ENCODE assay signal across 26 cellular contexts in the genomic region with DNA sequence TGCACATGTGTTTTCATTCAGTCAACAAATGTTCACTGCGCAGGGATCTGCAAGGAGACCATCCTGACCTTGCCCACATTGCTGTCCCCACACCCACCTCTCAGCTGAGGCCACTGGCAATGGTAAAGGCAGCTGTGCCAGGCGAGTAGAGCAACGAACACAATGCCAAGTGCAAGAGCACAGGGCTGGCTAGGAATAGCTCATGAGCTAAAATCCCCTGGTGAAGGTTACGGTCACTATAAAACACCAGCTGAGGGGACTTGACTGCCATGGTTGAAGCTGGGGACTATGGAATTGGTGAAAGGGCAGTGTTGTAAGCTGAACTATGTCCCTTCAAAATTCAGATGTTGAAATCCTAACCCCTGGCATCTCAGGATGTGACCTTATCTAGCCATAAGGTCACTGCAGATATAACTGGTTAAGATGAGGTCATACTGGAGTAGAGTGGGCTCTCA.
DNase-seq lines count a peak whose midpoint lies in the region; ATAC-seq and TF ChIP-seq lines count a peak whose summit lies in the region.
"Had no signal": no experiment of that assay in that cellular context is flagged by ENCODE, and none has a peak within 500 bp of the region (broad histone marks: within the 10 kb centered on the region; RNA-seq: fewer than 3 reads in every experiment).

No MANE protein-coding gene starts in this region.

- H3K27ac ChIP-seq in liver (ENCODE audit: low read depth in 1 of 2, low read length in 2 of 2) (peak overlapping the region; percentile 93 to 96), skeletal muscle tissue (ENCODE audit: low read depth, low read length) (peak overlapping the region; percentile 95)
- H3K27ac ChIP-seq: BLaER1 treated with 17β-estradiol and CSF1 and Interleukin-3, amounts not matched to agents 10 nM and 100 nM; lower lobe of right lung; RWPE1; thoracic aorta had no signal

- H3K9me3 ChIP-seq in liver (ENCODE audit: control insufficient read depth in 4 of 4, low read length in 3 of 4) (no peaks in the 10 kb centered on the region), skeletal muscle tissue (ENCODE audit: control insufficient read depth in 3 of 3, low read length in 3 of 3) (no peaks in the 10 kb centered on the region)
- H3K9me3 ChIP-seq: BLaER1 treated with 17β-estradiol and CSF1 and Interleukin-3, amounts not matched to agents 10 nM and 100 nM; lower lobe of right lung; thoracic aorta had no signal

- H3K4me3 ChIP-seq in liver (ENCODE audit: low read depth in 1 of 3, low read length in 3 of 3), result peak overlapping the region in 1 of 3 donors; percentile 28
- H3K4me3 ChIP-seq in skeletal muscle tissue (ENCODE audit: low read length in 3 of 3), result peak overlapping the region in 1 of 3 donors; percentile 13
- H3K4me3 ChIP-seq: BLaER1 treated with 17β-estradiol and CSF1 and Interleukin-3, amounts not matched to agents 10 nM and 100 nM; lower lobe of right lung; smooth muscle cell; thoracic aorta had no signal

- H3K27me3 ChIP-seq in liver (ENCODE audit: control insufficient read depth in 4 of 4, insufficient read depth in 4 of 4, low read length in 3 of 4) (no peaks in the 10 kb centered on the region), skeletal muscle tissue (ENCODE audit: control insufficient read depth in 3 of 3, insufficient read depth in 3 of 3, low read length in 3 of 3) (no peaks in the 10 kb centered on the region)
- H3K27me3 ChIP-seq: BLaER1 treated with 17β-estradiol and CSF1 and Interleukin-3, amounts not matched to agents 10 nM and 100 nM had no signal

- TF ChIP-seq CTCF in liver (IDR thresholded peaks at IDR 0.05; ENCODE audit: low read depth, low read length, missing input control), result no peak
- no peak for TF ChIP-seq CTCF in GM20000 (IDR thresholded peaks at IDR 0.05; ENCODE audit: extremely low read depth, missing control alignments)

- intact Hi-C loops in Right ventricle myocardium superior (cut with DNase I), result no loop called here

- H3K4me1 ChIP-seq in liver (ENCODE audit: control insufficient read depth in 4 of 4, insufficient read depth in 4 of 4, low read length in 3 of 4), result peaks cover 5 to 32% (median 20%) of the 10 kb centered on the region in 4 donors
- H3K4me1 ChIP-seq in skeletal muscle tissue (ENCODE audit: control insufficient read depth in 3 of 3, insufficient read depth in 3 of 3, low read length in 3 of 3), result peaks cover 36 to 49% (median 46%) of the 10 kb centered on the region in 3 donors
- H3K4me1 ChIP-seq: lower lobe of right lung had no signal

- DNase-seq in HuH-7 (ENCODE audit: low spot score), result peak; percentile 32
- DNase-seq in Right ventricle myocardium superior, result peak; percentile 75
- DNase-seq in EL, result no peak
- DNase-seq in GM20000 (ENCODE audit: low spot score), result no peak
- DNase-seq in HCEC 1CT, result no peak
- DNase-seq: activated CD4-positive, alpha-beta T cell treated with anti-CD3 and anti-CD28 coated beads, Interleukin-2, amount 50 U/mL, for 1 hour; activated CD4-positive, CD25-positive, alpha-beta regulatory T cell; activated naive CD8-positive, alpha-beta T cell treated with anti-CD3 and anti-CD28 coated beads, Interleukin-2, amount 50 U/mL, for 24 hours; activated T-cell treated with anti-CD3 and anti-CD28 coated beads, Interleukin-2, amount 50 U/mL, for 1 hour; central memory CD4-positive, alpha-beta T cell; cortex of kidney; effector memory CD8-positive, alpha-beta T cell; KBM-7; lower lobe of right lung; natural killer cell; NCI-H2029 treated with DMSO at 0.1 percent for 48 hours; occipital lobe; OCI-M1; stimulated activated naive CD8-positive, alpha-beta T cell treated with anti-CD3 and anti-CD28 coated beads, Interleukin-15, Interleukin-2, amounts not matched to agents 100 U/mL and 50 U/mL, for 24 hours had no signal

- H3K36me3 ChIP-seq in liver (ENCODE audit: control insufficient read depth in 4 of 4, insufficient read depth in 3 of 4, low read depth in 1 of 4, low read length in 3 of 4), result peaks cover 0 to 3% (median 0%) of the 10 kb centered on the region in 4 donors
- peaks cover 0 to 5% (median 0%) of the 10 kb centered on the region in 3 donors for H3K36me3 ChIP-seq in skeletal muscle tissue (ENCODE audit: control insufficient read depth in 3 of 3, insufficient read depth in 3 of 3, low read length in 3 of 3)
- H3K36me3 ChIP-seq: thoracic aorta had no signal

- no peak overlapping the region for H3K9ac ChIP-seq in liver (ENCODE audit: low read depth in 1 of 2, low read length in 2 of 2)
- peak overlapping the region in 1 of 3 donors; percentile 61 for H3K9ac ChIP-seq in skeletal muscle tissue (ENCODE audit: low read depth in 1 of 3, low read length in 3 of 3)
- H3K9ac ChIP-seq: BLaER1 treated with 17β-estradiol and CSF1 and Interleukin-3, amounts not matched to agents 10 nM and 100 nM had no signal

- WGBS in liver, result 39% methylated on average over 4 of the region's 4 CpGs

- peak; percentile 92 for ATAC-seq in Right ventricle myocardium superior (ENCODE audit: poor library complexity)
- ATAC-seq: activated naive CD8-positive, alpha-beta T cell treated with anti-CD3 and anti-CD28 coated beads, Interleukin-2, amount 50 U/mL, for 24 hours; effector memory CD8-positive, alpha-beta T cell; lower lobe of right lung; natural killer cell; SK-N-SH treated with all-trans-retinoic acid at 6 μM for 48 hours; stimulated activated naive CD8-positive, alpha-beta T cell treated with anti-CD3 and anti-CD28 coated beads, Interleukin-15, Interleukin-2, amounts not matched to agents 100 U/mL and 50 U/mL, for 24 hours had no signal

- TF ChIP-seq RAD21 in liver (IDR thresholded peaks at IDR 0.05), result peak; percentile 59 to 60

TF ChIP-seq in liver, 16 proteins besides CTCF, POLR2A, EP300 and RAD21:
- TF ChIP-seq YY1 (IDR thresholded peaks at IDR 0.05) (peak; percentile 84), FOXA2 (IDR thresholded peaks at IDR 0.05) (no peak), RXRA (IDR thresholded peaks at IDR 0.05) (peak; percentile 97 to 98), FOXA1 (IDR thresholded peaks at IDR 0.05) (peak; percentile 75), GABPA (IDR thresholded peaks at IDR 0.05 in 1 of 2, conservative IDR thresholded peaks at IDR 0.05 in 1 of 2) (no peak), EGR1 (IDR thresholded peaks at IDR 0.05; ENCODE audit: low read depth in 2 of 2) (peak in 1 of 2 donors; percentile 46), TAF1 (conservative IDR thresholded peaks at IDR 0.05) (no peak), NR2F2 (IDR thresholded peaks at IDR 0.05) (peak; percentile 96), HNF4A (conservative IDR thresholded peaks at IDR 0.05) (peak; percentile 99), HNF4G (IDR thresholded peaks at IDR 0.05) (peak; percentile 98), JUND (IDR thresholded peaks at IDR 0.05) (peak; percentile 91 to 97), SP1 (IDR thresholded peaks at IDR 0.05) (peak; percentile 97)
- TF ChIP-seq, protein P1, sequence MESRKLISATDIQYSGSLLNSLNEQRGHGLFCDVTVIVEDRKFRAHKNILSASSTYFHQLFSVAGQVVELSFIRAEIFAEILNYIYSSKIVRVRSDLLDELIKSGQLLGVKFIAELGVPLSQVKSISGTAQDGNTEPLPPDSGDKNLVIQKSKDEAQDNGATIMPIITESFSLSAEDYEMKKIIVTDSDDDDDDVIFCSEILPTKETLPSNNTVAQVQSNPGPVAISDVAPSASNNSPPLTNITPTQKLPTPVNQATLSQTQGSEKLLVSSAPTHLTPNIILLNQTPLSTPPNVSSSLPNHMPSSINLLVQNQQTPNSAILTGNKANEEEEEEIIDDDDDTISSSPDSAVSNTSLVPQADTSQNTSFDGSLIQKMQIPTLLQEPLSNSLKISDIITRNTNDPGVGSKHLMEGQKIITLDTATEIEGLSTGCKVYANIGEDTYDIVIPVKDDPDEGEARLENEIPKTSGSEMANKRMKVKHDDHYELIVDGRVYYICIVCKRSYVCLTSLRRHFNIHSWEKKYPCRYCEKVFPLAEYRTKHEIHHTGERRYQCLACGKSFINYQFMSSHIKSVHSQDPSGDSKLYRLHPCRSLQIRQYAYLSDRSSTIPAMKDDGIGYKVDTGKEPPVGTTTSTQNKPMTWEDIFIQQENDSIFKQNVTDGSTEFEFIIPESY (IDR thresholded peaks at IDR 0.05), result peak; percentile 93
- TF ChIP-seq, protein P2, sequence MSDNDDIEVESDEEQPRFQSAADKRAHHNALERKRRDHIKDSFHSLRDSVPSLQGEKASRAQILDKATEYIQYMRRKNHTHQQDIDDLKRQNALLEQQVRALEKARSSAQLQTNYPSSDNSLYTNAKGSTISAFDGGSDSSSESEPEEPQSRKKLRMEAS (IDR thresholded peaks at IDR 0.05), result peak; percentile 87
- TF ChIP-seq, protein P3, sequence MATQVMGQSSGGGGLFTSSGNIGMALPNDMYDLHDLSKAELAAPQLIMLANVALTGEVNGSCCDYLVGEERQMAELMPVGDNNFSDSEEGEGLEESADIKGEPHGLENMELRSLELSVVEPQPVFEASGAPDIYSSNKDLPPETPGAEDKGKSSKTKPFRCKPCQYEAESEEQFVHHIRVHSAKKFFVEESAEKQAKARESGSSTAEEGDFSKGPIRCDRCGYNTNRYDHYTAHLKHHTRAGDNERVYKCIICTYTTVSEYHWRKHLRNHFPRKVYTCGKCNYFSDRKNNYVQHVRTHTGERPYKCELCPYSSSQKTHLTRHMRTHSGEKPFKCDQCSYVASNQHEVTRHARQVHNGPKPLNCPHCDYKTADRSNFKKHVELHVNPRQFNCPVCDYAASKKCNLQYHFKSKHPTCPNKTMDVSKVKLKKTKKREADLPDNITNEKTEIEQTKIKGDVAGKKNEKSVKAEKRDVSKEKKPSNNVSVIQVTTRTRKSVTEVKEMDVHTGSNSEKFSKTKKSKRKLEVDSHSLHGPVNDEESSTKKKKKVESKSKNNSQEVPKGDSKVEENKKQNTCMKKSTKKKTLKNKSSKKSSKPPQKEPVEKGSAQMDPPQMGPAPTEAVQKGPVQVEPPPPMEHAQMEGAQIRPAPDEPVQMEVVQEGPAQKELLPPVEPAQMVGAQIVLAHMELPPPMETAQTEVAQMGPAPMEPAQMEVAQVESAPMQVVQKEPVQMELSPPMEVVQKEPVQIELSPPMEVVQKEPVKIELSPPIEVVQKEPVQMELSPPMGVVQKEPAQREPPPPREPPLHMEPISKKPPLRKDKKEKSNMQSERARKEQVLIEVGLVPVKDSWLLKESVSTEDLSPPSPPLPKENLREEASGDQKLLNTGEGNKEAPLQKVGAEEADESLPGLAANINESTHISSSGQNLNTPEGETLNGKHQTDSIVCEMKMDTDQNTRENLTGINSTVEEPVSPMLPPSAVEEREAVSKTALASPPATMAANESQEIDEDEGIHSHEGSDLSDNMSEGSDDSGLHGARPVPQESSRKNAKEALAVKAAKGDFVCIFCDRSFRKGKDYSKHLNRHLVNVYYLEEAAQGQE (IDR thresholded peaks at IDR 0.05), result peak; percentile 83
- TF ChIP-seq, protein P4, sequence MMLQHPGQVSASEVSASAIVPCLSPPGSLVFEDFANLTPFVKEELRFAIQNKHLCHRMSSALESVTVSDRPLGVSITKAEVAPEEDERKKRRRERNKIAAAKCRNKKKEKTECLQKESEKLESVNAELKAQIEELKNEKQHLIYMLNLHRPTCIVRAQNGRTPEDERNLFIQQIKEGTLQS (IDR thresholded peaks at IDR 0.05), result peak; percentile 72

Comparison
In these comparisons a context has a peak if more than half of its experiments do, and no peak if none do; other contexts are left out.
1. DNase-seq: peak in HuH-7 (single experiment) and Right ventricle myocardium superior (single experiment); none in EL (single experiment), GM20000 (single experiment) and HCEC 1CT (single experiment).